15 cellular contexts compared by ENCODE assay signal in genomic region chr5:43268188-43268820, GRCh38.
DNase-seq lines count a peak whose midpoint lies in the region; ATAC-seq and TF ChIP-seq lines count a peak whose summit lies in the region.
"Had no signal": no experiment of that assay in that cellular context is flagged by ENCODE, and none has a peak within 500 bp of the region (broad histone marks: within the 10 kb centered on the region; RNA-seq: fewer than 3 reads in every experiment).

No MANE protein-coding gene starts in this region.

- peak; percentile 94 for ATAC-seq in GM18511 (IDR thresholded peaks at IDR 0.05; ENCODE audit: unreplicated experiment)
- ATAC-seq in GM19468 (IDR thresholded peaks at IDR 0.05; ENCODE audit: extremely low read depth, unreplicated experiment), result peak; percentile 43
- peak; percentile 80 for ATAC-seq in HG02885 (IDR thresholded peaks at IDR 0.05; ENCODE audit: poor library complexity, unreplicated experiment)
- peak; percentile 78 for ATAC-seq in HG03558 (IDR thresholded peaks at IDR 0.05; ENCODE audit: extremely low read depth, unreplicated experiment)
- no peak for ATAC-seq in HG03025 (IDR thresholded peaks at IDR 0.05; ENCODE audit: low FRiP score, unreplicated experiment)
- ATAC-seq: psoas muscle had no signal

- CTCF ChIA-PET in HEK293T (lab: Yijun Ruan, JAX), result no interaction called here

- POLR2A ChIA-PET in HEK293T (lab: Yijun Ruan, JAX), result no interaction called here

- DNase-seq in stimulated activated CD4-positive, alpha-beta T cell treated with anti-CD3 and anti-CD28 coated beads, Interleukin-4, amount 100 ng/mL, for 24 hours, result no peak
- DNase-seq in NCI-H82 treated with DMSO at 0.1 percent for 48 hours (lab: John Stamatoyannopoulos, UW; ENCODE audit: unreplicated experiment) (no peak), HEK293T (ENCODE audit: extremely low spot score) (no peak)
- DNase-seq: activated naive CD8-positive, alpha-beta T cell treated with anti-CD3 and anti-CD28 coated beads for 36 hours; central memory CD4-positive, alpha-beta T cell; kidney glomerular epithelial cell; psoas muscle; stimulated activated CD4-positive, alpha-beta T cell treated with anti-CD3 and anti-CD28 coated beads, Interleukin-1b, Interleukin-23, amount 100 ng/mL, for 48 hours; stimulated activated naive CD4-positive, alpha-beta T cell treated with Interleukin-2 at 50 U/mL for 16 hours; WERI-Rb-1 had no signal

TF ChIP-seq in HEK293T, 16 proteins besides CTCF, POLR2A, EP300 and RAD21:
- TF ChIP-seq ZNF384 (IDR thresholded peaks at IDR 0.05), result no peak
- TF ChIP-seq FOXM1 (IDR thresholded peaks at IDR 0.05; ENCODE audit: borderline replicate concordance), result no peak
- no peak for TF ChIP-seq CTBP1 (IDR thresholded peaks at IDR 0.05; ENCODE audit: borderline replicate concordance)
- TF ChIP-seq L3MBTL2 (conservative IDR thresholded peaks at IDR 0.05), result no peak
- no peak for TF ChIP-seq ARNT (IDR thresholded peaks at IDR 0.05)
- no peak for TF ChIP-seq BHLHE40 (IDR thresholded peaks at IDR 0.05; ENCODE audit: borderline replicate concordance)
- no peak for TF ChIP-seq TARDBP (IDR thresholded peaks at IDR 0.05)
- TF ChIP-seq PKNOX1 (IDR thresholded peaks at IDR 0.05), result no peak
- no peak for TF ChIP-seq FOXK2 (IDR thresholded peaks at IDR 0.05)
- no peak for TF ChIP-seq FOXA1 (IDR thresholded peaks at IDR 0.05)
- no peak for TF ChIP-seq HDGF (IDR thresholded peaks at IDR 0.05; ENCODE audit: borderline replicate concordance)
- no peak for TF ChIP-seq SP1 (IDR thresholded peaks at IDR 0.05)
- TF ChIP-seq SUZ12 (IDR thresholded peaks at IDR 0.05), result no peak
- no peak for TF ChIP-seq LEF1 (IDR thresholded peaks at IDR 0.05; ENCODE audit: borderline replicate concordance)
- TF ChIP-seq ELF4 (IDR thresholded peaks at IDR 0.05), result no peak
- no peak for TF ChIP-seq NFRKB (IDR thresholded peaks at IDR 0.05)
